Comparison of ENCODE assay signal across 23 cellular contexts in genomic region chr5:110754181-110754580, GRCh38. TPM values are rescaled to one million over a fixed set of nuclear protein-coding genes. Genes with fewer than 3 reads are reported as not detected.
DNase-seq lines count a peak whose midpoint lies in the region; ATAC-seq, FAIRE-seq and TF ChIP-seq lines count a peak whose summit lies in the region.
"Had no signal": no experiment of that assay in that cellular context is flagged by ENCODE, and none has a peak within 500 bp of the region (broad histone marks: within the 10 kb centered on the region; RNA-seq: fewer than 3 reads in every experiment).

No MANE protein-coding gene starts in this region.

- peaks cover 9 to 31% of the 10 kb centered on the region in 2 donors for H3K36me3 Mint-ChIP-seq in activated naive CD4-positive, alpha-beta T cell treated with anti-CD3 and anti-CD28 coated beads, Interleukin-2, amount 50 U/mL, for 72 hours
- peaks cover 27 to 44% of the 10 kb centered on the region in 2 donors for H3K36me3 Mint-ChIP-seq in stimulated activated naive B cell treated with anti-CD40 and anti-IgM and Interleukin-4, amounts not matched to agents 10 μg/mL and 1 μg/mL and 100 μg/mL, for 72 hours
- H3K36me3 Mint-ChIP-seq in glutamatergic neuron (ENCODE audit: unreplicated experiment), result no peaks in the 10 kb centered on the region

- no peak for TF ChIP-seq RAD21 in GM12878 (IDR thresholded peaks at IDR 0.05; ENCODE audit: insufficient read depth, low read depth, low read length)

- intact Hi-C loops in GM12878 (cut with micrococcal nuclease; ENCODE audit: unreplicated experiment), result loop anchor here (5.0 to 10.0 kb wide), 3 partner anchors 521 to 1062 kb away; partner anchors contain the start of gene STARD4

- H3K4me1 Mint-ChIP-seq in stimulated activated naive B cell treated with anti-CD40 and anti-IgM and Interleukin-4, amounts not matched to agents 10 μg/mL and 1 μg/mL and 100 μg/mL, for 72 hours, result peaks cover 11 to 22% of the 10 kb centered on the region in 2 donors
- no peaks in the 10 kb centered on the region for H3K4me1 Mint-ChIP-seq in glutamatergic neuron (ENCODE audit: low read depth, unreplicated experiment)
- H3K4me1 Mint-ChIP-seq: CD14-positive monocyte had no signal

- CTCF ChIA-PET in GM12878 (lab: Yijun Ruan, JAX), result interaction anchor here (1.1 to 4.6 kb wide), 4 partner anchors 10 to 388 kb away, joined by 3 to 33 read pairs (median 4); partner anchors contain the start of gene SLC25A46

- peak overlapping the region; percentile 96 for H3K27ac ChIP-seq in GM12878 (ENCODE audit: control insufficient read depth, insufficient read depth)
- H3K27ac ChIP-seq: gastrocnemius medialis, RWPE1, tibial artery had no signal

- H2AFZ ChIP-seq in GM12878 (ENCODE audit: control insufficient read depth, low read depth, low read length), result no peak overlapping the region

- no peak for TF ChIP-seq EP300 in GM12878 (IDR thresholded peaks at IDR 0.05; ENCODE audit: borderline replicate concordance in 1 of 2, control insufficient read depth in 1 of 2, low read depth in 2 of 2, low read length in 2 of 2)

- H3K4me3 ChIP-seq in GM12878, result 0 out of 2 replicates have a peak overlapping the region, but pooled peaks have one; percentile 17
- no peak overlapping the region for H3K4me3 ChIP-seq in foreskin fibroblast (ENCODE audit: low read depth in 1 of 2, low read length in 2 of 2)
- H3K4me3 ChIP-seq: gastrocnemius medialis, smooth muscle cell, tibial artery had no signal

- H3K27me3 ChIP-seq in GM12878 (replicated peaks in 1 of 2; ENCODE audit: control insufficient read depth in 2 of 2, insufficient read depth in 2 of 2, low read length in 1 of 2), result no peaks in the 10 kb centered on the region
- H3K27me3 ChIP-seq: gastrocnemius medialis, tibial artery had no signal

- H3K9me3 Mint-ChIP-seq in activated naive CD4-positive, alpha-beta T cell treated with anti-CD3 and anti-CD28 coated beads, Interleukin-2, amount 50 U/mL, for 72 hours, result no peaks in the 10 kb centered on the region
- H3K9me3 Mint-ChIP-seq in stimulated activated naive B cell treated with anti-CD40 and anti-IgM and Interleukin-4, amounts not matched to agents 10 μg/mL and 1 μg/mL and 100 μg/mL, for 72 hours, result no peaks in the 10 kb centered on the region
- H3K9me3 Mint-ChIP-seq in glutamatergic neuron (ENCODE audit: unreplicated experiment), result no peaks in the 10 kb centered on the region
- H3K9me3 Mint-ChIP-seq: CD14-positive monocyte had no signal

- RAD21 ChIA-PET in GM12878 (lab: Charles Lee; ENCODE audit: unreplicated experiment), result interaction anchor here (1.8 kb wide), 1 partner anchor 14 kb away, joined by 9 read pairs; no protein-coding TSS in a partner anchor

- H3K27me3 Mint-ChIP-seq in stimulated activated naive B cell treated with anti-CD40 and anti-IgM and Interleukin-4, amounts not matched to agents 10 μg/mL and 1 μg/mL and 100 μg/mL, for 72 hours, result no peaks in the 10 kb centered on the region
- H3K27me3 Mint-ChIP-seq in glutamatergic neuron (ENCODE audit: unreplicated experiment), result peaks cover 2% of the 10 kb centered on the region

- TF ChIP-seq POLR2A in GM12878 (IDR thresholded peaks at IDR 0.05; ENCODE audit: low read depth, low read length), result no peak

- H3K4me2 ChIP-seq in GM12878 (ENCODE audit: control insufficient read depth, insufficient read depth), result peak overlapping the region; percentile 72
- H3K4me2 ChIP-seq: SK-N-SH, smooth muscle cell had no signal

- peaks cover 30% of the 10 kb centered on the region for H3K4me1 ChIP-seq in GM12878 (ENCODE audit: control insufficient read depth, insufficient read depth, low read length)
- H3K4me1 ChIP-seq: gastrocnemius medialis, tibial artery had no signal

- H4K20me1 ChIP-seq in GM12878 (ENCODE audit: control insufficient read depth, insufficient read depth), result no peaks in the 10 kb centered on the region

- no TSS peak for BruUV-seq in GM12878 (replicated peaks; lab: Mats Ljungman, UMichigan)

- H3K36me3 ChIP-seq in GM12878 (ENCODE audit: control insufficient read depth in 2 of 2, insufficient read depth in 2 of 2, low read length in 1 of 2), result peaks cover 0 to 7% of the 10 kb centered on the region in 2 experiments; a peak in 2 of 4 replicates

- SMC1A ChIA-PET in GM12878 (lab: Charles Lee; ENCODE audit: uncharacterized antibody, unreplicated experiment), result interaction anchor here (1.9 to 3.8 kb wide), 2 partner anchors 15 to 404 kb away, joined by 5 to 67 read pairs; partner anchors contain the start of gene SLC25A46

- no peak overlapping the region for H3K4me3 Mint-ChIP-seq in stimulated activated naive B cell treated with anti-CD40 and anti-IgM and Interleukin-4, amounts not matched to agents 10 μg/mL and 1 μg/mL and 100 μg/mL, for 72 hours
- no peak overlapping the region for H3K4me3 Mint-ChIP-seq in glutamatergic neuron (ENCODE audit: unreplicated experiment)
- H3K4me3 Mint-ChIP-seq: CD14-positive monocyte had no signal

- no peaks in the 10 kb centered on the region for H3K9me3 ChIP-seq in GM12878 (replicated peaks; ENCODE audit: control insufficient read depth, insufficient read depth, low read length)
- H3K9me3 ChIP-seq: gastrocnemius medialis, SK-N-SH, tibial artery had no signal

- POLR2A ChIA-PET in GM12878 (lab: Charles Lee), result interaction anchor here (4.3 kb wide), 1 partner anchor 15 kb away, joined by 45 read pairs; the partner anchor contains the start of gene SLC25A46

- ATAC-seq in activated naive CD4-positive, alpha-beta T cell treated with anti-CD3 and anti-CD28 coated beads, Interleukin-2, amount 50 U/mL, for 72 hours, result no peak
- ATAC-seq in GM12878, result no peak
- no peak for ATAC-seq in stimulated activated naive B cell treated with anti-CD40 and anti-IgM and Interleukin-4, amounts not matched to agents 10 μg/mL and 1 μg/mL and 100 μg/mL, for 72 hours (replicated peaks)
- ATAC-seq: esophagus mucosa, gastrocnemius medialis had no signal

- H3K27ac Mint-ChIP-seq in activated naive CD4-positive, alpha-beta T cell treated with anti-CD3 and anti-CD28 coated beads, Interleukin-2, amount 50 U/mL, for 72 hours, result peak overlapping the region; percentile 32 to 75
- peak overlapping the region; percentile 39 for H3K27ac Mint-ChIP-seq in stimulated activated naive B cell treated with anti-CD40 and anti-IgM and Interleukin-4, amounts not matched to agents 10 μg/mL and 1 μg/mL and 100 μg/mL, for 72 hours
- H3K27ac Mint-ChIP-seq in glutamatergic neuron (ENCODE audit: unreplicated experiment), result no peak overlapping the region

- TF ChIP-seq CTCF in GM12878 (IDR thresholded peaks at IDR 0.05 in 2 of 3, conservative IDR thresholded peaks at IDR 0.05 in 1 of 3; ENCODE audit: control insufficient read depth in 2 of 3, extremely low read depth in 1 of 3, insufficient read depth in 1 of 3, low read depth in 3 of 3, low read length in 3 of 3) (no peak), glutamatergic neuron (IDR thresholded peaks at IDR 0.05; ENCODE audit: partially characterized antibody, unreplicated experiment) (no peak), foreskin fibroblast (IDR thresholded peaks at IDR 0.05; ENCODE audit: low read depth, low read length) (no peak)

- no peak for FAIRE-seq in GM12878 (lab: Jason Lieb, UNC)

- H3K79me2 ChIP-seq in GM12878 (ENCODE audit: control insufficient read depth, insufficient read depth, low read length), result peaks cover 22% of the 10 kb centered on the region

- no peak overlapping the region for H3K9ac ChIP-seq in GM12878 (ENCODE audit: control insufficient read depth, insufficient read depth, low read length)
- H3K9ac ChIP-seq: SK-N-SH had no signal

- DNase-seq in activated naive CD4-positive, alpha-beta T cell treated with anti-CD3 and anti-CD28 coated beads, Interleukin-2, amount 50 U/mL, for 72 hours (ENCODE audit: low spot score in 2 of 2), result no peak
- no peak for DNase-seq in activated naive CD4-positive, alpha-beta T cell (lab: John Stamatoyannopoulos, UW)
- peak; percentile 24 for DNase-seq in OCI-M1 (lab: John Stamatoyannopoulos, UW)
- no peak for DNase-seq in GM12878 (ENCODE audit: low read depth, low spot score)
- no peak for DNase-seq in stimulated activated naive B cell treated with anti-CD40 and anti-IgM and Interleukin-4, amounts not matched to agents 10 μg/mL and 1 μg/mL and 100 μg/mL, for 72 hours
- DNase-seq in EL, result no peak
- DNase-seq in glutamatergic neuron, result no peak
- DNase-seq in foreskin fibroblast, result no peak
- DNase-seq: activated CD4-positive, CD25-positive, alpha-beta regulatory T cell treated with anti-CD3 and anti-CD28 coated beads, Interleukin-2, amount 50 U/mL, for 72 hours; gastrocnemius medialis; GDM1; hypothalamus; KG1; NCI-H146; NCI-H2171 treated with DMSO at 0.1 percent for 48 hours; NCI-H524 treated with DMSO at 0.1 percent for 48 hours; SK-N-SH; stimulated activated naive CD4-positive, alpha-beta T cell; tibial artery had no signal

- in situ Hi-C loops in GM12878 (cut with MboI), result loop anchor here (10.0 kb wide), 3 partner anchors 311 to 531 kb away; partner anchors contain the start of gene WDR36

RNA-seq across cellular contexts. Expression of gene SLC25A46, which starts 15.4 kb away (rescaled TPM):
- total RNA-seq in activated naive CD4-positive, alpha-beta T cell treated with anti-CD3 and anti-CD28 coated beads, Interleukin-2, amount 50 U/mL, for 72 hours, result 10 to 100 TPM; 28.1 to 49.6 TPM
- 92.5 and 96.6 TPM in 2 replicates for total RNA-seq in GM12878 (2013; cell fraction: nucleolus; rRNA removed)
- 77.0 and 89.3 TPM in 2 replicates for total RNA-seq in GM12878 (2014; rRNA removed)
- 76.7 and 79.3 TPM in 2 replicates for total RNA-seq in GM12878 (2014; rRNA removed; fragmentation: Illumina TruSeq; extraction: Trizol)
- total RNA-seq in GM12878 (2021), result 66.6 and 68.7 TPM in 2 replicates
- 22.6 TPM for polyA plus RNA-seq in GM12878 (2011; ENCODE audit: low read depth)
- polyA plus RNA-seq in GM12878 (2011; rRNA removed), result 59.8 and 91.5 TPM in 2 replicates
- polyA plus RNA-seq in GM12878 (2011; cell fraction: cytosol; rRNA removed), result 24.8 and 26.7 TPM in 2 replicates
- 31.1 and 32.8 TPM in 2 replicates for polyA plus RNA-seq in GM12878 (2011; cell fraction: nucleus; rRNA removed)
- 42.1 and 43.4 TPM in 2 replicates for polyA plus RNA-seq in GM12878 (2012)
- 69.9 and 78.7 TPM in 2 replicates for polyA plus RNA-seq in GM12878 (2014; fragmentation: Illumina TruSeq; extraction: Trizol)
- polyA plus RNA-seq in GM12878 (2014; fragmentation: Nextera tagmentation; extraction: Ambion mirVana), result 10 to 100 TPM; 18.0 to 31.0 TPM
- polyA plus RNA-seq in GM12878 (2014; rRNA removed), result 46.3 and 50.5 TPM in 2 replicates
- polyA plus RNA-seq in GM12878 (2016; fragmentation: Nextera tagmentation; extraction: Ambion mirVana), result 10 to 100 TPM; 86.7 to 89.6 TPM
- polyA minus RNA-seq in GM12878 (2011; rRNA and poly(A)+ RNA removed), result 40.5 and 75.5 TPM in 2 replicates
- 22.7 and 26.2 TPM in 2 replicates for polyA minus RNA-seq in GM12878 (2011; cell fraction: cytosol; rRNA and poly(A)+ RNA removed)
- 23.2 and 36.7 TPM in 2 replicates for polyA minus RNA-seq in GM12878 (2011; cell fraction: nucleus; rRNA and poly(A)+ RNA removed)
- total RNA-seq in glutamatergic neuron (ENCODE audit: unreplicated experiment), result 38.1 TPM

RNA-seq across cellular contexts. Expression of gene TMEM232, which starts 27.7 kb away (rescaled TPM):
- under 1 TPM; 0.25 to 0.93 TPM for total RNA-seq in activated naive CD4-positive, alpha-beta T cell treated with anti-CD3 and anti-CD28 coated beads, Interleukin-2, amount 50 U/mL, for 72 hours
- total RNA-seq in GM12878 (2013; cell fraction: nucleolus; rRNA removed), result 13.8 and 16.4 TPM in 2 replicates
- total RNA-seq in GM12878 (2014; rRNA removed) (1.2 and 2.3 TPM in 2 replicates), GM12878 (2014; rRNA removed; fragmentation: Illumina TruSeq; extraction: Trizol) (0.85 and 1.1 TPM in 2 replicates), GM12878 (2021) (0.95 and 2.0 TPM in 2 replicates), glutamatergic neuron (ENCODE audit: unreplicated experiment) (5.3 TPM)
- polyA plus RNA-seq in GM12878 (2011; ENCODE audit: low read depth), result 0.42 TPM
- polyA plus RNA-seq in GM12878 (2011; rRNA removed) (0.87 and 2.3 TPM in 2 replicates), GM12878 (2014; fragmentation: Illumina TruSeq; extraction: Trizol) (0.97 and 1.3 TPM in 2 replicates), GM12878 (2014; fragmentation: Nextera tagmentation; extraction: Ambion mirVana) (1 to 10 TPM in 1 of 2 experiments, under 1 TPM in 1; 0.29 to 1.1 TPM), GM12878 (2014; rRNA removed) (0.59 and 0.90 TPM in 2 replicates), GM12878 (2016; fragmentation: Nextera tagmentation; extraction: Ambion mirVana) (1 to 10 TPM in 1 of 2 experiments, under 1 TPM in 1; 0.69 to 1.2 TPM)
- polyA plus RNA-seq in GM12878 (2011; cell fraction: cytosol; rRNA removed), result 0.59 and 0.78 TPM in 2 replicates
- polyA plus RNA-seq in GM12878 (2011; cell fraction: nucleus; rRNA removed), result 1.4 and 1.8 TPM in 2 replicates
- 0.66 and 1.1 TPM in 2 replicates for polyA plus RNA-seq in GM12878 (2012)
- polyA minus RNA-seq in GM12878 (2011; rRNA and poly(A)+ RNA removed), result 2.0 and 2.3 TPM in 2 replicates
- 1.2 TPM in 1 of 2 replicates, not detected in the other for polyA minus RNA-seq in GM12878 (2011; cell fraction: cytosol; rRNA and poly(A)+ RNA removed)
- 5.7 and 7.3 TPM in 2 replicates for polyA minus RNA-seq in GM12878 (2011; cell fraction: nucleus; rRNA and poly(A)+ RNA removed)
